In genomic region chr1:244414543-244414942, GRCh38 we compare ENCODE assay signal across 13 cellular contexts. TPM values are rescaled to one million over a fixed set of nuclear protein-coding genes. Genes with fewer than 3 reads are reported as not detected.
A peak's percentile ranks its signal among the peaks of the same experiment; 100 is the strongest.
DNase-seq lines count a peak whose midpoint lies in the region; ATAC-seq, FAIRE-seq and TF ChIP-seq lines count a peak whose summit lies in the region.
"Had no signal": no experiment of that assay in that cellular context is flagged by ENCODE, and none has a peak within 500 bp of the region (broad histone marks: within the 10 kb centered on the region; RNA-seq: fewer than 3 reads in every experiment).

No MANE protein-coding gene starts in this region.

- no peak overlapping the region for H4K91ac ChIP-seq in H1 (replicated peaks; ENCODE audit: insufficient read length, low read length)
- H4K91ac ChIP-seq in mesenchymal stem cell (ENCODE audit: low read length), result no peak overlapping the region

- H3K27ac ChIP-seq in H1 (ENCODE audit: low read depth, low read length) (no peak overlapping the region), mesenchymal stem cell (ENCODE audit: low read length, poor library complexity, severe bottlenecking) (no peak overlapping the region), sigmoid colon (no peak overlapping the region)

- H3K79me1 ChIP-seq in H1 (ENCODE audit: low read depth, low read length) (no peaks in the 10 kb centered on the region), mesenchymal stem cell (replicated peaks; ENCODE audit: low read length, poor library complexity, severe bottlenecking) (peaks cover 20% of the 10 kb centered on the region)

- intact Hi-C loops in sigmoid colon (cut with DNase I), result no loop called here

- peaks cover 0 to 2% of the 10 kb centered on the region in 2 experiments for H4K20me1 ChIP-seq in H1 (replicated peaks in 1 of 2; ENCODE audit: control insufficient read depth in 1 of 2, insufficient read depth in 2 of 2, low read length in 2 of 2)

- H3K9me3 ChIP-seq in H1 (ENCODE audit: insufficient read depth in 2 of 2, low read depth in 1 of 2, low read length in 1 of 2) (no peaks in the 10 kb centered on the region), mesenchymal stem cell (ENCODE audit: control insufficient read depth, low read length) (no peaks in the 10 kb centered on the region), sigmoid colon (no peaks in the 10 kb centered on the region)

- H2BK5ac ChIP-seq in H1 (ENCODE audit: low read depth, low read length) (no peak overlapping the region), mesenchymal stem cell (ENCODE audit: low read depth, low read length, poor library complexity, severe bottlenecking) (no peak overlapping the region)

- no peak overlapping the region for H2AK5ac ChIP-seq in H1 (ENCODE audit: low read depth, low read length)
- H2AK5ac ChIP-seq in mesenchymal stem cell (ENCODE audit: low read length, severe bottlenecking), result no peak overlapping the region

- CTCF ChIA-PET in BJ (lab: Yijun Ruan, JAX) (interaction anchor here (0.8 to 1.6 kb wide), 3 partner anchors 9 to 103 kb away, joined by 3 to 4 read pairs (median 4); no protein-coding TSS in a partner anchor), H1 (lab: Charles Lee; ENCODE audit: partially characterized antibody) (interaction anchor here (0.9 to 3.2 kb wide), 13 partner anchors 11 to 383 kb away, joined by 3 to 13 read pairs (median 3); partner anchors contain the start of gene CATSPERE)

- no peak overlapping the region for H2BK20ac ChIP-seq in H1 (ENCODE audit: low read length)

- H2BK120ac ChIP-seq in H1 (replicated peaks; ENCODE audit: low read depth, low read length) (no peak overlapping the region), mesenchymal stem cell (ENCODE audit: low read depth, low read length) (no peak overlapping the region)

- H2BK15ac ChIP-seq in H1 (ENCODE audit: low read length) (no peak overlapping the region), mesenchymal stem cell (ENCODE audit: low read depth, poor library complexity, severe bottlenecking) (no peak overlapping the region)

- peak; percentile 41 to 60 for TF ChIP-seq RAD21 in H1 (IDR thresholded peaks at IDR 0.05 in 1 of 2, conservative IDR thresholded peaks at IDR 0.05 in 1 of 2; ENCODE audit: low read depth in 2 of 2, low read length in 2 of 2)

- no peaks in the 10 kb centered on the region for H3K79me2 ChIP-seq in H1 (ENCODE audit: control insufficient read depth in 1 of 2, insufficient read depth in 2 of 2, low read length in 2 of 2)

- H3K23me2 ChIP-seq in H1 (ENCODE audit: low read depth, low read length), result no peaks in the 10 kb centered on the region

- no peak overlapping the region for H3K23ac ChIP-seq in H1 (ENCODE audit: insufficient read length)
- no peak overlapping the region for H3K23ac ChIP-seq in mesenchymal stem cell (ENCODE audit: low read length in 2 of 2)

- H4K5ac ChIP-seq in H1 (ENCODE audit: insufficient read length, low read depth, low read length), result no peak overlapping the region

- no peak overlapping the region for H3K9ac ChIP-seq in H1 (replicated peaks in 1 of 4; ENCODE audit: extremely low read depth in 1 of 4, low read depth in 3 of 4, low read length in 3 of 4)
- H3K9ac ChIP-seq in mesenchymal stem cell (ENCODE audit: low read length), result peak overlapping the region; percentile 62

- H2BK12ac ChIP-seq in H1 (ENCODE audit: low read depth, low read length) (no peak overlapping the region), mesenchymal stem cell (ENCODE audit: low read length in 2 of 2) (no peak overlapping the region)

- TF ChIP-seq POLR2A in H1 (IDR thresholded peaks at IDR 0.05; ENCODE audit: control extremely low read depth in 1 of 2, low read depth in 2 of 2, low read length in 2 of 2) (no peak), sigmoid colon (IDR thresholded peaks at IDR 0.05) (no peak)

- no peak overlapping the region for H3K56ac ChIP-seq in H1 (replicated peaks; ENCODE audit: insufficient read length, low read depth, low read length)

- no peaks in the 10 kb centered on the region for H3K27me3 ChIP-seq in BJ (ENCODE audit: control insufficient read depth, insufficient read depth, low read length)
- H3K27me3 ChIP-seq in H1 (replicated peaks in 1 of 4; ENCODE audit: control insufficient read depth in 3 of 4, extremely low read depth in 1 of 4, insufficient read depth in 3 of 4, low read length in 3 of 4), result peaks cover 0 to 1% (median 0%) of the 10 kb centered on the region in 4 experiments; a peak in 1 of 7 replicates
- no peaks in the 10 kb centered on the region for H3K27me3 ChIP-seq in mesenchymal stem cell (ENCODE audit: control insufficient read depth in 1 of 2, insufficient read depth in 1 of 2, low read length in 2 of 2)
- H3K27me3 ChIP-seq in sigmoid colon, result no peaks in the 10 kb centered on the region

- H3K4me3 ChIP-seq in BJ (ENCODE audit: low read depth, low read length) (no peak overlapping the region), H1 (ENCODE audit: extremely low read depth in 1 of 4, insufficient read depth in 2 of 4, low read depth in 3 of 4, low read length in 4 of 4) (no peak overlapping the region), mesenchymal stem cell (ENCODE audit: insufficient read depth in 1 of 2, low read depth in 1 of 2, low read length in 2 of 2) (no peak overlapping the region), sigmoid colon (no peak overlapping the region)

- FAIRE-seq in H1 (lab: Jason Lieb, UNC), result no peak

- no peak overlapping the region for H3K14ac ChIP-seq in H1 (ENCODE audit: insufficient read length)
- H3K14ac ChIP-seq in mesenchymal stem cell (ENCODE audit: low read length in 2 of 2), result no peak overlapping the region

- 81% methylated on average over 1 of the region's 1 CpG; no CpG with 5 or more reads in 1 of the 2 experiments for WGBS in H1 (ENCODE audit: extremely low coverage in 1 of 2, insufficient coverage in 1 of 2, insufficient read length in 1 of 2, insufficient replicate concordance in 2 of 2, low coverage in 1 of 2, low lambda C conversion rate in 2 of 2, missing lambda C conversion rate in 1 of 2), 2 experiments
- 86% methylated on average over 1 of the region's 1 CpG for WGBS in mesenchymal stem cell
- 93 to 94% methylated on average over 1 of the region's 1 CpG for WGBS in sigmoid colon, 2 donors

- DNase-seq in BJ (ENCODE audit: low read depth) (no peak), MV-4-11 (lab: John Stamatoyannopoulos, UW) (peak; percentile 2), H1 (ENCODE audit: low read depth in 1 of 2, low spot score in 2 of 2) (no peak), mesenchymal stem cell (peak; percentile 51), sigmoid colon (no peak), HPDE6-E6E7 (ENCODE audit: extremely low spot score) (no peak)
- no peak for DNase-seq in stimulated activated CD8-positive, alpha-beta memory T cell treated with anti-CD3 and anti-CD28 coated beads, Interleukin-4, amount 100 ng/mL, for 48 hours
- DNase-seq: activated T-cell treated with anti-CD3 and anti-CD28 coated beads, Interleukin-2, amount 50 U/mL, for 4 hours; hippocampal formation; midbrain; NCI-H510A had no signal

- TF ChIP-seq CTCF in BJ (IDR thresholded peaks at IDR 0.05; ENCODE audit: insufficient read depth, low read depth, low read length) (0 out of 2 replicates have a peak, but pooled peaks have one; percentile 19), H1 (IDR thresholded peaks at IDR 0.05; ENCODE audit: control extremely low read depth in 1 of 3, insufficient read depth in 1 of 3, low read depth in 1 of 3, low read length in 3 of 3) (peak in 1 of 3 experiments; percentile 28; a peak in 1 of 4 replicates), sigmoid colon (IDR thresholded peaks at IDR 0.05) (no peak)

- H3K4me2 ChIP-seq in H1 (ENCODE audit: insufficient read depth in 1 of 2, low read depth in 2 of 2, low read length in 2 of 2) (no peak overlapping the region), mesenchymal stem cell (ENCODE audit: low read length, poor library complexity, severe bottlenecking) (no peak overlapping the region)

- H2AFZ ChIP-seq in H1 (ENCODE audit: low read length) (no peak overlapping the region), mesenchymal stem cell (ENCODE audit: low read depth, low read length) (no peak overlapping the region)

- H3K4ac ChIP-seq in H1 (replicated peaks; ENCODE audit: insufficient read length, low read depth, low read length), result no peak overlapping the region
- H3K4ac ChIP-seq in mesenchymal stem cell (ENCODE audit: low read depth in 1 of 2, low read length in 2 of 2), result no peak overlapping the region

- H3K18ac ChIP-seq in H1 (ENCODE audit: extremely low read depth, low read length) (no peak overlapping the region), mesenchymal stem cell (ENCODE audit: low read depth in 1 of 2, low read length in 2 of 2) (no peak overlapping the region)

- H3K4me1 ChIP-seq in H1 (replicated peaks in 1 of 4; ENCODE audit: control insufficient read depth in 3 of 4, insufficient read depth in 4 of 4, low read length in 3 of 4), result peaks cover 0 to 3% (median 0%) of the 10 kb centered on the region in 4 experiments; a peak in 2 of 7 replicates
- H3K4me1 ChIP-seq in mesenchymal stem cell (ENCODE audit: control insufficient read depth, insufficient read depth, low read depth, low read length), result no peaks in the 10 kb centered on the region
- no peaks in the 10 kb centered on the region for H3K4me1 ChIP-seq in sigmoid colon

- H3K36me3 ChIP-seq in BJ (ENCODE audit: control insufficient read depth, insufficient read depth, low read length) (peaks cover 21% of the 10 kb centered on the region), H1 (ENCODE audit: control insufficient read depth in 2 of 4, insufficient read depth in 4 of 4, low read length in 3 of 4) (peaks cover 11 to 95% (median 48%) of the 10 kb centered on the region in 4 experiments; a peak in 7 of 8 replicates), mesenchymal stem cell (ENCODE audit: control insufficient read depth in 1 of 2, insufficient read depth in 2 of 2, low read depth in 1 of 2, low read length in 2 of 2) (peaks cover 33 to 97% of the 10 kb centered on the region in 2 experiments), sigmoid colon (peaks cover 22 to 97% (median 51%) of the 10 kb centered on the region in 4 donors)

- H4K8ac ChIP-seq in H1 (ENCODE audit: extremely low read depth, insufficient read depth, low read length), result no peak overlapping the region
- H4K8ac ChIP-seq in mesenchymal stem cell (ENCODE audit: low read length), result no peak overlapping the region

- TF ChIP-seq EP300 in H1 (IDR thresholded peaks at IDR 0.05; ENCODE audit: borderline replicate concordance in 1 of 2, low read depth in 2 of 2, low read length in 2 of 2), result no peak
- no peak for TF ChIP-seq EP300 in sigmoid colon (IDR thresholded peaks at IDR 0.05)

- no peak for ATAC-seq in HG02938 (IDR thresholded peaks at IDR 0.05; ENCODE audit: unreplicated experiment)
- ATAC-seq: activated T-cell treated with anti-CD3 and anti-CD28 coated beads, Interleukin-2, amount 50 U/mL, for 4 hours; sciatic nerve had no signal

- POLR2A ChIA-PET in BJ (lab: Charles Lee) (interaction anchor here (0.9 kb wide), 1 partner anchor 16 kb away, joined by 3 read pairs; no protein-coding TSS in a partner anchor), H1 (lab: Charles Lee; ENCODE audit: partially characterized antibody) (interaction anchor here (1.0 to 2.0 kb wide), 4 partner anchors 17 to 62 kb away, joined by 3 to 9 read pairs (median 3); a partner anchor contains a TSS)

RNA-seq across cellular contexts. Expression of gene ADSS2, which starts 37.2 kb away (rescaled TPM):
- polyA plus RNA-seq in BJ (2011; rRNA removed), result 16.1 and 35.0 TPM in 2 replicates
- 8.3 and 8.6 TPM in 2 replicates for polyA minus RNA-seq in BJ (2011; rRNA and poly(A)+ RNA removed)
- 99.9 and 108 TPM in 2 replicates for total RNA-seq in H1 (2021; fragmentation: NEBNext Ultra II Directional; extraction: Animal tissue kit (Norgen Biotek cat#: 25700))
- 22.1 and 29.8 TPM in 2 replicates for polyA plus RNA-seq in H1 (2011; rRNA removed)
- 56.4 TPM for polyA plus RNA-seq in H1 (2011; cell fraction: cytosol; rRNA removed)
- 17.1 TPM for polyA plus RNA-seq in H1 (2011; cell fraction: nucleus; rRNA removed)
- polyA plus RNA-seq in H1 (2012, experiment 1 of 2), result 41.8 to 75.8 TPM (median 50.6 TPM) in 4 replicates
- polyA plus RNA-seq in H1 (2012, experiment 2 of 2), result 9.4 TPM
- 52.0 TPM for polyA plus RNA-seq in H1 (2013, experiment 1 of 2)
- 52.9 TPM for polyA plus RNA-seq in H1 (2013, experiment 2 of 2)
- 17.3 and 20.3 TPM in 2 replicates for polyA minus RNA-seq in H1 (2011; rRNA and poly(A)+ RNA removed)
- polyA minus RNA-seq in H1 (2011; cell fraction: cytosol; rRNA and poly(A)+ RNA removed), result 35.0 TPM
- 39.5 TPM for polyA minus RNA-seq in H1 (2011; cell fraction: nucleus; rRNA and poly(A)+ RNA removed)
- 28.0 TPM for polyA plus RNA-seq in mesenchymal stem cell (2013, experiment 1 of 2)
- polyA plus RNA-seq in mesenchymal stem cell (2013, experiment 2 of 2), result 29.9 TPM
- total RNA-seq in sigmoid colon, result 10 to 100 TPM; 23.8 to 42.0 (median 31.7) TPM
- 10 to 100 TPM; 27.3 to 38.4 (median 30.0) TPM for polyA plus RNA-seq in sigmoid colon

RNA-seq across cellular contexts. Expression of gene CATSPERE, which starts 46.5 kb away (rescaled TPM):
- polyA plus RNA-seq in BJ (2011; rRNA removed), result 0.20 and 0.65 TPM in 2 replicates
- polyA minus RNA-seq in BJ (2011; rRNA and poly(A)+ RNA removed), result 0.62 and 1.8 TPM in 2 replicates
- total RNA-seq in H1 (2021; fragmentation: NEBNext Ultra II Directional; extraction: Animal tissue kit (Norgen Biotek cat#: 25700)), result 0.27 and 0.45 TPM in 2 replicates
- 0.05 and 0.17 TPM in 2 replicates for polyA plus RNA-seq in H1 (2011; rRNA removed)
- 0.09 TPM for polyA plus RNA-seq in H1 (2011; cell fraction: cytosol; rRNA removed)
- 0.07 TPM for polyA plus RNA-seq in H1 (2011; cell fraction: nucleus; rRNA removed)
- polyA plus RNA-seq in H1 (2012, experiment 1 of 2), result 0.08 to 0.17 TPM (median 0.17 TPM) in 3 of 4 replicates, not detected in the other
- polyA plus RNA-seq in H1 (2012, experiment 2 of 2), result not detected
- polyA plus RNA-seq in H1 (2013, experiment 1 of 2), result 0.04 TPM
- 0.11 TPM for polyA plus RNA-seq in H1 (2013, experiment 2 of 2)
- 0.49 TPM in 1 of 2 replicates, not detected in the other for polyA minus RNA-seq in H1 (2011; rRNA and poly(A)+ RNA removed)
- polyA minus RNA-seq in H1 (2011; cell fraction: cytosol; rRNA and poly(A)+ RNA removed), result not detected
- polyA minus RNA-seq in H1 (2011; cell fraction: nucleus; rRNA and poly(A)+ RNA removed), result 0.70 TPM
- polyA plus RNA-seq in mesenchymal stem cell (2013, experiment 1 of 2), result 0.14 TPM
- 0.14 TPM for polyA plus RNA-seq in mesenchymal stem cell (2013, experiment 2 of 2)
- total RNA-seq in sigmoid colon, result 1 to 10 TPM; 1.1 to 2.0 (median 1.5) TPM
- polyA plus RNA-seq in sigmoid colon, result under 1 TPM in 1 of 3 donors, not detected in 2; 0.31 TPM
- total RNA-seq: activated T-cell treated with anti-CD3 and anti-CD28 coated beads, Interleukin-2, amount 50 U/mL, for 4 hours had no signal

Comparison
In these comparisons a context has a peak if more than half of its experiments do, and no peak if none do; other contexts are left out.
1. DNase-seq: peak in MV-4-11 (single experiment) and mesenchymal stem cell (single experiment); none in BJ (single experiment), H1 (0 of 2), sigmoid colon (single experiment), HPDE6-E6E7 (single experiment) and stimulated activated CD8-positive, alpha-beta memory T cell treated with anti-CD3 and anti-CD28 coated beads, Interleukin-4, amount 100 ng/mL, for 48 hours (single experiment).